12 cellular contexts compared by ENCODE assay signal in genomic region chr1:200751717-200752116, GRCh38. TPM values are rescaled to one million over a fixed set of nuclear protein-coding genes. Genes with fewer than 3 reads are reported as not detected.
DNase-seq lines count a peak whose midpoint lies in the region; ATAC-seq and TF ChIP-seq lines count a peak whose summit lies in the region.
"Had no signal": no experiment of that assay in that cellular context is flagged by ENCODE, and none has a peak within 500 bp of the region (broad histone marks: within the 10 kb centered on the region; RNA-seq: fewer than 3 reads in every experiment).

No MANE protein-coding gene starts in this region.

- intact Hi-C loops in dorsolateral prefrontal cortex (cut with DNase I), result no loop called here
- intact Hi-C loops in left ventricle myocardium superior (cut with micrococcal nuclease), result no loop called here

- H3K4me3 ChIP-seq in dorsolateral prefrontal cortex, result no peak overlapping the region
- H3K4me3 ChIP-seq: GM23248, smooth muscle cell had no signal

- no peak overlapping the region for H3K27ac ChIP-seq in dorsolateral prefrontal cortex
- H3K27ac ChIP-seq: GM23248 had no signal

- H3K27me3 ChIP-seq in dorsolateral prefrontal cortex, result no peaks in the 10 kb centered on the region

- ATAC-seq in GM18873 (IDR thresholded peaks at IDR 0.05; ENCODE audit: low FRiP score, unreplicated experiment) (peak; percentile 67), HG02678 (IDR thresholded peaks at IDR 0.05; ENCODE audit: unreplicated experiment) (peak; percentile 94), left ventricle myocardium superior (no peak)
- ATAC-seq: naive thymus-derived CD8-positive, alpha-beta T cell had no signal

- DNase-seq in ELR (ENCODE audit: low read depth) (peak; percentile 49), LHCN-M2 (ENCODE audit: low read depth) (peak; percentile 93), dorsolateral prefrontal cortex (no peak), left ventricle myocardium superior (no peak), NCI-H2107 (lab: John Stamatoyannopoulos, UW) (no peak), SK-N-DZ (ENCODE audit: low spot score) (no peak)
- DNase-seq: GM23248; naive thymus-derived CD8-positive, alpha-beta T cell; NCI-H187 had no signal

- no peak for TF ChIP-seq CTCF in dorsolateral prefrontal cortex (IDR thresholded peaks at IDR 0.05 in 54 of 56, conservative IDR thresholded peaks at IDR 0.05 in 2 of 56; ENCODE audit: low read depth in 1 of 56, partially characterized antibody in 56 of 56)

RNA-seq across cellular contexts. Expression of gene CAMSAP2, which starts 13.0 kb away (rescaled TPM):
- 30.8 and 35.2 TPM in 2 replicates for total RNA-seq in LHCN-M2 (2014; rRNA removed)
- polyA plus RNA-seq in LHCN-M2 (2012), result 10.9 TPM
- total RNA-seq in dorsolateral prefrontal cortex, result 100 to 1,000 TPM in 84 of 120 experiments, 10 to 100 TPM in 36; 69.0 to 139 (median 110) TPM
- total RNA-seq in left ventricle myocardium superior, result 42.1 TPM
- polyA plus RNA-seq in SK-N-DZ (2014; cell fraction: cytosol; rRNA removed), result 13.5 and 13.8 TPM in 2 replicates
- 18.8 and 23.8 TPM in 2 replicates for polyA plus RNA-seq in SK-N-DZ (2014; cell fraction: nucleus; rRNA removed)

Comparison
In these comparisons a context has a peak if more than half of its experiments do, and no peak if none do; other contexts are left out.
1. DNase-seq: peak in ELR (single experiment) and LHCN-M2 (single experiment); none in dorsolateral prefrontal cortex (0 of 10), left ventricle myocardium superior (single experiment), NCI-H2107 (single experiment) and SK-N-DZ (single experiment).